ENCODE assay signal across 8 cellular contexts in the genomic region with DNA sequence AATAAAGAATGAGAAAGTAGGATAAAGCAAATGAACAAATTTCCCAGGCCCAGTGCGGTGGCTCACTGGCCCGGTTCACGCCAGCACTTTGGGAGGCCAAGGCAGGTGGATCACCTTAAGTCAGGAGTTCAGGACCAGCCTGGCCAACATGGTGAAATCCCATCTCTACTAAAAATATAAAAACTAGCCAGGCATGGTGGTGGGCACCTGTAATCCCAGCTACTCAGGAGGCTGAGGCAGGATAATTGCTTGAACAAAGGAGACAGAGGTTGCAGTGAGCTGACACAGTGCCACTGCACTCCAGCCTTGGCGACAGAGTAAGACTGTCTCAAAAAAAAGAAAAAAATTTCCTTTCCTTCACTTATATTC.
DNase-seq lines count a peak whose midpoint lies in the region; ATAC-seq, FAIRE-seq and TF ChIP-seq lines count a peak whose summit lies in the region.
"Not testable (repeated sequence)": the region's sequence is repeated elsewhere in the genome, so short reads cannot be mapped to it uniquely, and the experiment has no call there.

No MANE protein-coding gene starts in this region.

- CTCF ChIA-PET in A549 (lab: Yijun Ruan, JAX); PC-9 (lab: Charles Lee); activated CD4-positive, alpha-beta T cell treated with anti-CD3 and anti-CD28 coated beads, Interleukin-2, amount 10 ng/mL, durations not matched to agents 7 days and 5 days (lab: Charles Lee): not testable (repeated sequence)
- CTCF ChIA-PET in activated naive CD4-positive, alpha-beta T cell treated with anti-CD3 and anti-CD28 coated beads for 36 hours (lab: Charles Lee) = interaction anchor here (2.9 kb wide), 1 partner anchor 16 kb away, joined by 13 read pairs; no protein-coding TSS in a partner anchor

- H3K79me2 ChIP-seq in DOHH2 (ENCODE audit: control insufficient read depth, low read length) = not testable (repeated sequence)
- peaks cover 62% of the 10 kb centered on the region for H3K79me2 ChIP-seq in PC-9 (ENCODE audit: low read depth)

- H3K27ac Mint-ChIP-seq in activated CD4-positive, alpha-beta T cell treated with anti-CD3 and anti-CD28 coated beads, Interleukin-2, amount 10 ng/mL, durations not matched to agents 7 days and 5 days = peak overlapping the region; percentile 42
- H3K27ac Mint-ChIP-seq in activated naive CD4-positive, alpha-beta T cell treated with anti-CD3 and anti-CD28 coated beads for 36 hours = peak overlapping the region; percentile 76
- peak overlapping the region; percentile 51 for H3K27ac Mint-ChIP-seq in nephron progenitor cell

- intact Hi-C loops in PC-9 (cut with micrococcal nuclease; ENCODE audit: unreplicated experiment); activated naive CD4-positive, alpha-beta T cell treated with anti-CD3 and anti-CD28 coated beads for 36 hours (cut with micrococcal nuclease): not testable (repeated sequence)

- not testable (repeated sequence) for TF ChIP-seq EP300 in A549 (IDR thresholded peaks at IDR 0.05)

- peak overlapping the region; percentile 57 for H3K9ac ChIP-seq in HUES48 (ENCODE audit: low read depth, low read length)
- not testable (repeated sequence) for H3K9ac ChIP-seq in iPS-18a (ENCODE audit: low read length)

- WGBS in A549 (ENCODE audit: missing lambda C conversion rate) = 93% methylated on average over 4 of the region's 4 CpGs

- not testable (repeated sequence) for H3K9me2 ChIP-seq in DOHH2 (replicated peaks; ENCODE audit: control insufficient read depth, low read length); PC-9 (ENCODE audit: insufficient read depth)

- not testable (repeated sequence) for H3K9me3 ChIP-seq in A549; DOHH2 (ENCODE audit: control insufficient read depth, insufficient read depth, low read length); HUES48 (ENCODE audit: control insufficient read depth, insufficient read depth, low read length); PC-9 (ENCODE audit: insufficient read depth, low read depth); iPS-18a (ENCODE audit: control insufficient read depth, low read depth, low read length)

- not testable (repeated sequence) for TF ChIP-seq RAD21 in A549 (conservative IDR thresholded peaks at IDR 0.05 in 1 of 2, IDR thresholded peaks at IDR 0.05 in 1 of 2)

- not testable (repeated sequence) for H3K4me3 ChIP-seq in A549, PC-9
- H3K4me3 ChIP-seq in DOHH2 (ENCODE audit: low read length) (peak overlapping the region; percentile 14), HUES48 (ENCODE audit: low read depth, low read length) (peak overlapping the region; percentile 94), iPS-18a (ENCODE audit: low read length) (peak overlapping the region; percentile 1)

- H3K27ac ChIP-seq in A549 = peak overlapping the region; percentile 11 to 71; a peak in 4 of 6 replicates
- peak overlapping the region; percentile 99 for H3K27ac ChIP-seq in DOHH2 (ENCODE audit: low read depth, low read length)
- H3K27ac ChIP-seq in HUES48 (ENCODE audit: low read depth, low read length); PC-9; iPS-18a (ENCODE audit: low read length): not testable (repeated sequence)

- not testable (repeated sequence) for H4K20me1 ChIP-seq in DOHH2 (ENCODE audit: control insufficient read depth, insufficient read depth, low read depth, low read length); PC-9 (ENCODE audit: insufficient read depth)

- TF ChIP-seq CTCF in A549 (IDR thresholded peaks at IDR 0.05); DOHH2 (IDR thresholded peaks at IDR 0.05; ENCODE audit: low read depth, low read length, poor library complexity, severe bottlenecking); PC-9 (conservative IDR thresholded peaks at IDR 0.05); nephron progenitor cell (IDR thresholded peaks at IDR 0.05): not testable (repeated sequence)

- H3K4me1 ChIP-seq in A549 (peaks cover 42% of the 10 kb centered on the region), DOHH2 (ENCODE audit: control insufficient read depth, low read length) (peaks cover 76% of the 10 kb centered on the region), HUES48 (ENCODE audit: control insufficient read depth, insufficient read depth, low read length) (peaks cover 14% of the 10 kb centered on the region), PC-9 (replicated peaks; ENCODE audit: insufficient read depth) (peaks cover 18% of the 10 kb centered on the region), iPS-18a (ENCODE audit: control insufficient read depth, low read depth, low read length) (peaks cover 13% of the 10 kb centered on the region)

- not testable (repeated sequence) for H3K27me3 ChIP-seq in DOHH2 (ENCODE audit: control insufficient read depth, low read length); HUES48 (ENCODE audit: control insufficient read depth, insufficient read depth, low read length); PC-9 (ENCODE audit: insufficient read depth, low read depth); iPS-18a (ENCODE audit: control insufficient read depth, insufficient read depth, low read length)

- H3F3A ChIP-seq in DOHH2 (ENCODE audit: control insufficient read depth, insufficient read depth) (peaks cover 53% of the 10 kb centered on the region), PC-9 (ENCODE audit: insufficient read depth, low read depth) (peaks cover 34% of the 10 kb centered on the region)

- H3K9me3 Mint-ChIP-seq in activated CD4-positive, alpha-beta T cell treated with anti-CD3 and anti-CD28 coated beads, Interleukin-2, amount 10 ng/mL, durations not matched to agents 7 days and 5 days; activated naive CD4-positive, alpha-beta T cell treated with anti-CD3 and anti-CD28 coated beads for 36 hours; nephron progenitor cell: not testable (repeated sequence)

- not testable (repeated sequence) for BruUV-seq in PC-9 (replicated peaks; lab: Mats Ljungman, UMichigan)

- H3K36me3 ChIP-seq in DOHH2 (ENCODE audit: control insufficient read depth, low read length) (peaks cover 27% of the 10 kb centered on the region), HUES48 (ENCODE audit: control insufficient read depth, insufficient read depth, low read length) (peaks cover 23% of the 10 kb centered on the region)
- H3K36me3 ChIP-seq in PC-9 (ENCODE audit: low read depth); iPS-18a (ENCODE audit: control insufficient read depth, low read depth, low read length): not testable (repeated sequence)

- TF ChIP-seq POLR2A in A549 (IDR thresholded peaks at IDR 0.05; ENCODE audit: low read length) = not testable (repeated sequence)

- not testable (repeated sequence) for DNase-seq in A549 (ENCODE audit: low read depth in 1 of 2, low spot score in 1 of 2); PC-9; activated CD4-positive, alpha-beta T cell treated with anti-CD3 and anti-CD28 coated beads, Interleukin-2, amount 10 ng/mL, durations not matched to agents 7 days and 5 days; activated naive CD4-positive, alpha-beta T cell treated with anti-CD3 and anti-CD28 coated beads for 36 hours; nephron progenitor cell

- H3K4me2 ChIP-seq in A549 (peak overlapping the region; percentile 90), DOHH2 (ENCODE audit: low read length) (peak overlapping the region; percentile 77), PC-9 (peak overlapping the region; percentile 40; the same call in 1 of the 2 replicates)

- H3K27me3 Mint-ChIP-seq in activated CD4-positive, alpha-beta T cell treated with anti-CD3 and anti-CD28 coated beads, Interleukin-2, amount 10 ng/mL, durations not matched to agents 7 days and 5 days; activated naive CD4-positive, alpha-beta T cell treated with anti-CD3 and anti-CD28 coated beads for 36 hours (ENCODE audit: low read depth); nephron progenitor cell (ENCODE audit: low read depth, poor library complexity): not testable (repeated sequence)

- not testable (repeated sequence) for ATAC-seq in A549

- H2AFZ ChIP-seq in PC-9 = not testable (repeated sequence)

- POLR2A ChIA-PET in A549 (lab: Yijun Ruan, JAX) (interaction anchor here (0.7 to 7.9 kb wide), 2 partner anchors 10 to 665 kb away, joined by 4 to 226 read pairs; a partner anchor contains a TSS), PC-9 (lab: Charles Lee; ENCODE audit: unreplicated experiment) (interaction anchor here (0.6 to 1.2 kb wide), 4 partner anchors 8 to 759 kb away, joined by 3 to 12 read pairs (median 8); a partner anchor contains a TSS)
- POLR2A ChIA-PET in activated CD4-positive, alpha-beta T cell treated with anti-CD3 and anti-CD28 coated beads, Interleukin-2, amount 10 ng/mL, durations not matched to agents 7 days and 5 days (lab: Charles Lee) = interaction anchor here (0.6 to 7.5 kb wide), 4 partner anchors 11 to 1117 kb away, joined by 3 to 232 read pairs (median 8); a partner anchor contains a TSS

- H3K36me3 Mint-ChIP-seq in activated CD4-positive, alpha-beta T cell treated with anti-CD3 and anti-CD28 coated beads, Interleukin-2, amount 10 ng/mL, durations not matched to agents 7 days and 5 days (ENCODE audit: low read depth) = peaks cover 26% of the 10 kb centered on the region
- not testable (repeated sequence) for H3K36me3 Mint-ChIP-seq in activated naive CD4-positive, alpha-beta T cell treated with anti-CD3 and anti-CD28 coated beads for 36 hours (ENCODE audit: low read depth); nephron progenitor cell (ENCODE audit: low read depth)

- not testable (repeated sequence) for H3K4me3 Mint-ChIP-seq in activated CD4-positive, alpha-beta T cell treated with anti-CD3 and anti-CD28 coated beads, Interleukin-2, amount 10 ng/mL, durations not matched to agents 7 days and 5 days; activated naive CD4-positive, alpha-beta T cell treated with anti-CD3 and anti-CD28 coated beads for 36 hours; nephron progenitor cell

- not testable (repeated sequence) for FAIRE-seq in A549 (lab: Jason Lieb, UNC)

- peaks cover 40% of the 10 kb centered on the region for H3K4me1 Mint-ChIP-seq in activated CD4-positive, alpha-beta T cell treated with anti-CD3 and anti-CD28 coated beads, Interleukin-2, amount 10 ng/mL, durations not matched to agents 7 days and 5 days
- peaks cover 35% of the 10 kb centered on the region for H3K4me1 Mint-ChIP-seq in activated naive CD4-positive, alpha-beta T cell treated with anti-CD3 and anti-CD28 coated beads for 36 hours (ENCODE audit: low read depth)
- peaks cover 32% of the 10 kb centered on the region for H3K4me1 Mint-ChIP-seq in nephron progenitor cell

Comparison
In these comparisons a context has a peak if more than half of its experiments do, and no peak if none do; other contexts are left out.
1. H3K4me2 ChIP-seq: peak in every context shown above with its lines; median percentile 90 in A549; 77 in DOHH2; 40 in PC-9.